9 cellular contexts compared by ENCODE assay signal in the genomic region with DNA sequence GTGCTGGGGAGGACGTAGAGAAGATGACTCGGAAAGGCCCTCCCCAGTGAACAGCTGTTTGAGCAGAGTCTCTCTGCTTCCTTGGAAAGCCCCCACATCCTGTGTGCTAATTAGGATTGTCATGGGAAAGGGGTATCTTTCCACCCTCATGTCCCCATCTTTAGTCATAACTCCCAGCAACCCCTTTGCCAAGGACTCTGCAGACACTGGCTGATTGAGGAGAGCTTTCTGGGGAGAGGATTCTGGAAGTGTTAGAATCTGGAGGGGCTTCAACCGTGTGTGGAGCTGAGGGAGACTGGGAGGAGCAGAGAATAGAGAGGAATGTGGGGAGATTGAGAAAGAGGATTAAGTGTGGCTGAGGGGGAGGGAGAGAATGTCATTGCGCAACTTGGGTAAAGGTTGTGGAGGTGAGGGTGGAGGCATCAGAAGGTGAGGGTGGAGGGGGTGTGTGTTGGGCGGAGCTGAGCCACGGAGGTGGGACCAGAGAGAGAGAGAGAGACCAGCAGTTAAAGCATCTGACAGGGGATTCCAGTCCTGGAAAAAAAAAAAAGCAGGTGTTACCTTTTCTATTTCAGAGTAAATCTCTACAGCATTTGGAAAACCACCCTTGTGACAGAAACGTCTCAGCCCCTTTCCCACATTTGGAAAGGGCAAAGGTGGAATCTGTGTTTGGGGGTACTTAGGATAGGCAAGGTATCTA. TPM values are rescaled to one million over a fixed set of nuclear protein-coding genes. Genes with fewer than 3 reads are reported as not detected.
DNase-seq lines count a peak whose midpoint lies in the region; ATAC-seq and TF ChIP-seq lines count a peak whose summit lies in the region.
"Had no signal": no experiment of that assay in that cellular context is flagged by ENCODE, and none has a peak within 500 bp of the region (broad histone marks: within the 10 kb centered on the region; RNA-seq: fewer than 3 reads in every experiment).

No MANE protein-coding gene starts in this region.

- peak overlapping the region; percentile 64 for H3K27ac ChIP-seq in mesendoderm (ENCODE audit: low read depth, low read length)
- H3K27ac ChIP-seq in upper lobe of left lung, result peak overlapping the region; percentile 71 to 87 (median 82)

- peak in 1 of 4 donors; percentile 70 for TF ChIP-seq EP300 in upper lobe of left lung (IDR thresholded peaks at IDR 0.05)

- H3K4ac ChIP-seq in mesendoderm (ENCODE audit: low read depth, low read length), result no peak overlapping the region

- peak overlapping the region; percentile 55 for H3K18ac ChIP-seq in mesendoderm (ENCODE audit: low read length)

- WGBS in mesendoderm (ENCODE audit: extremely low coverage, insufficient coverage, low lambda C conversion rate), result no CpG with 5 or more reads among the region's 7 CpGs
- WGBS in upper lobe of left lung, 2 donors, result 42 to 52% methylated on average over 7 of the region's 7 CpGs

- H3K27me3 Mint-ChIP-seq in activated T-cell treated with anti-CD3 and anti-CD28 coated beads, Interleukin-2, amount 50 U/mL, for 4 hours (ENCODE audit: low read depth), result peaks cover 9% of the 10 kb centered on the region

- no peaks in the 10 kb centered on the region for H3K36me3 Mint-ChIP-seq in activated T-cell treated with anti-CD3 and anti-CD28 coated beads, Interleukin-2, amount 50 U/mL, for 4 hours (ENCODE audit: insufficient read depth)

- no peak overlapping the region for H2BK120ac ChIP-seq in mesendoderm (ENCODE audit: low read depth, low read length)

- H3K4me2 ChIP-seq in mesendoderm (ENCODE audit: low read length), result peak overlapping the region; percentile 100

- no peak for TF ChIP-seq CTCF in upper lobe of left lung (IDR thresholded peaks at IDR 0.05)

- H3K36me3 ChIP-seq in mesendoderm (ENCODE audit: control insufficient read depth, insufficient read depth, low read length) (no peaks in the 10 kb centered on the region), upper lobe of left lung (no peaks in the 10 kb centered on the region)

- no peak overlapping the region for H4K8ac ChIP-seq in mesendoderm (ENCODE audit: low read depth, low read length)

- H2BK5ac ChIP-seq in mesendoderm (ENCODE audit: low read length), result no peak overlapping the region

- no peak overlapping the region for H4K5ac ChIP-seq in mesendoderm (ENCODE audit: low read length)

- ATAC-seq in activated T-cell treated with anti-CD3 and anti-CD28 coated beads, Interleukin-2, amount 50 U/mL, for 4 hours, result no peak
- peak; percentile 5 to 81 for ATAC-seq in upper lobe of left lung (ENCODE audit: low FRiP score in 2 of 2)
- ATAC-seq in HG03196 (IDR thresholded peaks at IDR 0.05; ENCODE audit: unreplicated experiment), result no peak
- ATAC-seq: SK-N-SH treated with all-trans-retinoic acid at 6 μM for 48 hours had no signal

- peaks cover 12% of the 10 kb centered on the region for H3K4me1 Mint-ChIP-seq in activated T-cell treated with anti-CD3 and anti-CD28 coated beads, Interleukin-2, amount 50 U/mL, for 4 hours (ENCODE audit: low read depth)

- peak overlapping the region; percentile 26 for H3K4me3 Mint-ChIP-seq in activated T-cell treated with anti-CD3 and anti-CD28 coated beads, Interleukin-2, amount 50 U/mL, for 4 hours

- H3K9me3 Mint-ChIP-seq in activated T-cell treated with anti-CD3 and anti-CD28 coated beads, Interleukin-2, amount 50 U/mL, for 4 hours, result no peaks in the 10 kb centered on the region

- H2AK5ac ChIP-seq in mesendoderm (ENCODE audit: low read length), result no peak overlapping the region

- H3K23ac ChIP-seq in mesendoderm (ENCODE audit: low read length), result no peak overlapping the region

- no peaks in the 10 kb centered on the region for H3K79me2 ChIP-seq in mesendoderm (ENCODE audit: control insufficient read depth, insufficient read depth, low read length)

- no peak for DNase-seq in activated T-cell treated with anti-CD3 and anti-CD28 coated beads, Interleukin-2, amount 50 U/mL, for 4 hours
- DNase-seq in activated T-cell treated with anti-CD3 and anti-CD28 coated beads, Interleukin-2, amount 50 U/mL, for 1 hour, result no peak
- DNase-seq in cerebellar cortex (ENCODE audit: low spot score) (peak; percentile 17), mesendoderm (peak; percentile 92), upper lobe of left lung (peak in 1 of 2 donors; percentile 86), NCI-H2196 treated with DMSO at 0.1 percent for 48 hours (lab: John Stamatoyannopoulos, UW; ENCODE audit: unreplicated experiment) (no peak), Kasumi-1 (lab: John Stamatoyannopoulos, UW) (no peak)

- no peak overlapping the region for H2BK15ac ChIP-seq in mesendoderm (replicated peaks; ENCODE audit: low read depth)

- H3K9ac ChIP-seq in mesendoderm (ENCODE audit: low read length), result peak overlapping the region; percentile 85

- H3K4me1 ChIP-seq in mesendoderm (ENCODE audit: control insufficient read depth, low read depth, low read length) (peaks cover 5% of the 10 kb centered on the region), upper lobe of left lung (peaks cover 32 to 39% (median 35%) of the 10 kb centered on the region in 4 donors)

- peak overlapping the region; percentile 92 for H3K56ac ChIP-seq in mesendoderm (ENCODE audit: low read length)

- H3K79me1 ChIP-seq in mesendoderm (ENCODE audit: low read length), result no peaks in the 10 kb centered on the region

- TF ChIP-seq POLR2A in upper lobe of left lung (IDR thresholded peaks at IDR 0.05), result peak in 2 of 4 donors; percentile 10 to 45

- H3K4me3 ChIP-seq in mesendoderm (ENCODE audit: low read length) (no peak overlapping the region), upper lobe of left lung (peak overlapping the region in 3 of 4 donors; percentile 77 to 89 (median 86))

- no peaks in the 10 kb centered on the region for H3K9me3 ChIP-seq in upper lobe of left lung

- H3K27me3 ChIP-seq in mesendoderm (ENCODE audit: insufficient read depth, low read length, poor library complexity) (no peaks in the 10 kb centered on the region), upper lobe of left lung (no peaks in the 10 kb centered on the region)

RNA-seq across cellular contexts. Expression of a gene that starts 2.2 kb away (rescaled TPM):
- total RNA-seq in activated T-cell treated with anti-CD3 and anti-CD28 coated beads, Interleukin-2, amount 50 U/mL, for 4 hours, result under 1 TPM; 0.18 to 0.82 (median 0.21) TPM
- 13.9 TPM for polyA plus RNA-seq in mesendoderm (2013, experiment 1 of 2)
- polyA plus RNA-seq in mesendoderm (2013, experiment 2 of 2), result 15.1 TPM
- 10 to 100 TPM; 33.4 to 58.7 (median 48.5) TPM for total RNA-seq in upper lobe of left lung

RNA-seq across cellular contexts. Expression of a gene that starts 31.5 kb away (rescaled TPM):
- total RNA-seq in activated T-cell treated with anti-CD3 and anti-CD28 coated beads, Interleukin-2, amount 50 U/mL, for 4 hours, result 10 to 100 TPM; 12.6 to 15.6 (median 15.5) TPM
- 23.5 TPM for polyA plus RNA-seq in mesendoderm (2013, experiment 1 of 2)
- polyA plus RNA-seq in mesendoderm (2013, experiment 2 of 2), result 20.5 TPM
- total RNA-seq in upper lobe of left lung, result 10 to 100 TPM; 29.9 to 78.6 (median 53.8) TPM

RNA-seq across cellular contexts. Expression of a gene that starts 38.6 kb away (rescaled TPM):
- under 1 TPM; 0.18 to 0.52 (median 0.18) TPM for total RNA-seq in activated T-cell treated with anti-CD3 and anti-CD28 coated beads, Interleukin-2, amount 50 U/mL, for 4 hours
- not detected for polyA plus RNA-seq in mesendoderm (2013, experiment 1 of 2)
- polyA plus RNA-seq in mesendoderm (2013, experiment 2 of 2), result not detected
- total RNA-seq in upper lobe of left lung, result 10 to 100 TPM in 5 of 6 donors, 1 to 10 TPM in 1; 5.5 to 59.2 (median 25.1) TPM

Comparison
In these comparisons a context has a peak if more than half of its experiments do, and no peak if none do; other contexts are left out.
1. ATAC-seq: peak in upper lobe of left lung (2 of 2); none in activated T-cell treated with anti-CD3 and anti-CD28 coated beads, Interleukin-2, amount 50 U/mL, for 4 hours (0 of 2) and HG03196 (single experiment).
2. DNase-seq: peak in cerebellar cortex (single experiment) and mesendoderm (single experiment); none in activated T-cell treated with anti-CD3 and anti-CD28 coated beads, Interleukin-2, amount 50 U/mL, for 4 hours (single experiment), activated T-cell treated with anti-CD3 and anti-CD28 coated beads, Interleukin-2, amount 50 U/mL, for 1 hour (single experiment), NCI-H2196 treated with DMSO at 0.1 percent for 48 hours (single experiment) and Kasumi-1 (0 of 2).
3. RNA of a gene that starts 2.2 kb away (total RNA-seq): 33.4 to 58.7 TPM in upper lobe of left lung; 0.18 to 0.82 TPM in activated T-cell treated with anti-CD3 and anti-CD28 coated beads, Interleukin-2, amount 50 U/mL, for 4 hours; every median in the first group is over 10 times any median in the second.
4. RNA of a gene that starts 38.6 kb away (total RNA-seq): 5.5 to 59.2 TPM in upper lobe of left lung; 0.18 to 0.52 TPM in activated T-cell treated with anti-CD3 and anti-CD28 coated beads, Interleukin-2, amount 50 U/mL, for 4 hours; every median in the first group is over 4 times any median in the second.